In genomic region chr2:238920601-238921001, GRCh38 we compare ENCODE assay signal across 1 cellular context.
TF ChIP-seq lines count a peak whose summit lies in the region.

No MANE protein-coding gene starts in this region.

TF ChIP-seq in HepG2, 621 proteins besides CTCF, POLR2A, EP300 and RAD21 (continued from another document):
- TF ChIP-seq HES4 (CRISPR knock-in tag; IDR thresholded peaks at IDR 0.05; ENCODE audit: borderline replicate concordance) (no peak), ISL2 (CRISPR knock-in tag; IDR thresholded peaks at IDR 0.05) (no peak), ZKSCAN8 (CRISPR knock-in tag; IDR thresholded peaks at IDR 0.05; ENCODE audit: borderline replicate concordance) (no peak), ZNF775 (CRISPR knock-in tag; IDR thresholded peaks at IDR 0.05; ENCODE audit: borderline replicate concordance) (no peak), ZNF792 (CRISPR knock-in tag; IDR thresholded peaks at IDR 0.05) (no peak), GPN1 (CRISPR knock-in tag; IDR thresholded peaks at IDR 0.05; ENCODE audit: borderline replicate concordance) (no peak), FLYWCH1 (CRISPR knock-in tag; IDR thresholded peaks at IDR 0.05) (no peak), ZNF232 (CRISPR knock-in tag; IDR thresholded peaks at IDR 0.05; ENCODE audit: borderline replicate concordance) (no peak)
- TF ChIP-seq, protein P1, sequence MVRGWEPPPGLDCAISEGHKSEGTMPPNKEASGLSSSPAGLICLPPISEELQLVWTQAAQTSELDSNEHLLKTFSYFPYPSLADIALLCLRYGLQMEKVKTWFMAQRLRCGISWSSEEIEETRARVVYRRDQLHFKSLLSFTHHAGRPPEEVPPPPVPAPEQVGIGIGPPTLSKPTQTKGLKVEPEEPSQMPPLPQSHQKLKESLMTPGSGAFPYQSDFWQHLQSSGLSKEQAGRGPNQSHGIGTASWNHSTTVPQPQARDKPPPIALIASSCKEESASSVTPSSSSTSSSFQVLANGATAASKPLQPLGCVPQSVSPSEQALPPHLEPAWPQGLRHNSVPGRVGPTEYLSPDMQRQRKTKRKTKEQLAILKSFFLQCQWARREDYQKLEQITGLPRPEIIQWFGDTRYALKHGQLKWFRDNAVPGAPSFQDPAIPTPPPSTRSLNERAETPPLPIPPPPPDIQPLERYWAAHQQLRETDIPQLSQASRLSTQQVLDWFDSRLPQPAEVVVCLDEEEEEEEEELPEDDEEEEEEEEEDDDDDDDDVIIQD (CRISPR knock-in tag; IDR thresholded peaks at IDR 0.05; ENCODE audit: low read depth) = no peak
